Comparison of ENCODE assay signal across 24 cellular contexts in the genomic region with DNA sequence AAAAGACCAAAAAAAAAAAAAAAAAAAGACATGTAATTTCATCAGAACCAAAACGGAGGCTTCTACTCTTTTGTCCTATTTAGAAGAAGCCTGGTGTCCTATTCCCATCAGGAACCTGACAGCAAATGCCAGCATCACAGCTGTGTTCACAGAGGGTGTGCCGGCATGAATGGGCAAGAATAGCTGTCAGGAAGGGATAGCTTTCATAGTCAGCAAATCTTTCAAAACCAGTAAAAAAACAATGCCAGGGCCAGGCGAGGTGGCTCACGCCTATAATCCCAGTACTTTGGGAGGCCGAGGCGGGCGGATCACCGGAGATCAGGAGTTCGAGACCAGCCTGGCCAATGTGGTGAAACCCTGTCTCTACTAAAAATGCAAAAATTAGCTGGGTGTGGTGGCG.
DNase-seq lines count a peak whose midpoint lies in the region; ATAC-seq and TF ChIP-seq lines count a peak whose summit lies in the region.
"Had no signal": no experiment of that assay in that cellular context is flagged by ENCODE, and none has a peak within 500 bp of the region (broad histone marks: within the 10 kb centered on the region; RNA-seq: fewer than 3 reads in every experiment).

No MANE protein-coding gene starts in this region.

- no peaks in the 10 kb centered on the region for H3K9me3 ChIP-seq in heart left ventricle

- DNase-seq in heart left ventricle (no peak), left ventricle myocardium superior (no peak), NCI-H1694 treated with DMSO at 0.1 percent for 48 hours (lab: John Stamatoyannopoulos, UW) (peak; percentile 69), cerebellar cortex (ENCODE audit: low spot score) (peak; percentile 92), osteocyte (ENCODE audit: extremely low spot score, unreplicated experiment) (peak; percentile 56), NCI-H2081 (lab: John Stamatoyannopoulos, UW) (no peak), GOT3 (lab: John Stamatoyannopoulos, UW) (no peak)
- DNase-seq: 8988T, ACHN, Calu3, H9, Kasumi-1, MV-4-11, NCI-H1105, NCI-H1436 treated with DMSO at 0.1 percent for 48 hours, NCI-H2029, NCI-H345, NCI-H524 treated with DMSO at 0.1 percent for 48 hours, NCI-H774, PC-9, SHP77 had no signal

- H3K4me3 ChIP-seq in heart left ventricle, result no peak overlapping the region
- H3K4me3 ChIP-seq: GM23248, K562, PC-9 had no signal

- ATAC-seq in heart left ventricle (no peak), left ventricle myocardium superior (no peak)
- no peak for ATAC-seq in stimulated activated memory B cell treated with anti-CD40 and anti-IgM and Interleukin-4, amounts not matched to agents 10 μg/mL and 1 μg/mL and 100 μg/mL, for 72 hours
- ATAC-seq: K562 had no signal

- no peak for TF ChIP-seq POLR2A in heart left ventricle (IDR thresholded peaks at IDR 0.05)

- H3K36me3 Mint-ChIP-seq in osteocyte (ENCODE audit: unreplicated experiment), result no peaks in the 10 kb centered on the region
- H3K36me3 Mint-ChIP-seq in stimulated activated memory B cell treated with anti-CD40 and anti-IgM and Interleukin-4, amounts not matched to agents 10 μg/mL and 1 μg/mL and 100 μg/mL, for 72 hours, result no peaks in the 10 kb centered on the region

- no peaks in the 10 kb centered on the region for H3K27me3 ChIP-seq in heart left ventricle

- peak overlapping the region in 9 of 12 donors; percentile 4 to 80 (median 45) for H3K27ac ChIP-seq in heart left ventricle
- H3K27ac ChIP-seq: GM23248, PC-9 had no signal

- H3K4me1 ChIP-seq in heart left ventricle, result peaks cover 0 to 12% (median 0%) of the 10 kb centered on the region in 12 donors

- WGBS in heart left ventricle, 4 donors, result 87 to 95% (median 94%) methylated on average over 10 of the region's 10 CpGs

- H3K9me3 Mint-ChIP-seq in osteocyte (ENCODE audit: unreplicated experiment), result no peaks in the 10 kb centered on the region
- H3K9me3 Mint-ChIP-seq in stimulated activated memory B cell treated with anti-CD40 and anti-IgM and Interleukin-4, amounts not matched to agents 10 μg/mL and 1 μg/mL and 100 μg/mL, for 72 hours, result peaks cover 3% of the 10 kb centered on the region
- H3K9me3 Mint-ChIP-seq: H9 had no signal

- H3K4me1 Mint-ChIP-seq in osteocyte (ENCODE audit: unreplicated experiment), result peaks cover 58% of the 10 kb centered on the region
- no peaks in the 10 kb centered on the region for H3K4me1 Mint-ChIP-seq in stimulated activated memory B cell treated with anti-CD40 and anti-IgM and Interleukin-4, amounts not matched to agents 10 μg/mL and 1 μg/mL and 100 μg/mL, for 72 hours

- H3K27me3 Mint-ChIP-seq in osteocyte (ENCODE audit: unreplicated experiment), result no peaks in the 10 kb centered on the region
- peaks cover 9% of the 10 kb centered on the region for H3K27me3 Mint-ChIP-seq in stimulated activated memory B cell treated with anti-CD40 and anti-IgM and Interleukin-4, amounts not matched to agents 10 μg/mL and 1 μg/mL and 100 μg/mL, for 72 hours

- peak overlapping the region; percentile 96 for H3K27ac Mint-ChIP-seq in osteocyte (ENCODE audit: unreplicated experiment)
- H3K27ac Mint-ChIP-seq in stimulated activated memory B cell treated with anti-CD40 and anti-IgM and Interleukin-4, amounts not matched to agents 10 μg/mL and 1 μg/mL and 100 μg/mL, for 72 hours, result no peak overlapping the region
- H3K27ac Mint-ChIP-seq: H9 had no signal

- no peaks in the 10 kb centered on the region for H3K36me3 ChIP-seq in heart left ventricle

- intact Hi-C loops in heart left ventricle (cut with DNase I) (no loop called here), left ventricle myocardium superior (cut with micrococcal nuclease) (no loop called here)

- H3K4me3 Mint-ChIP-seq in osteocyte (ENCODE audit: unreplicated experiment), result no peak overlapping the region
- no peak overlapping the region for H3K4me3 Mint-ChIP-seq in stimulated activated memory B cell treated with anti-CD40 and anti-IgM and Interleukin-4, amounts not matched to agents 10 μg/mL and 1 μg/mL and 100 μg/mL, for 72 hours
- H3K4me3 Mint-ChIP-seq: H9 had no signal

- TF ChIP-seq CTCF in heart left ventricle (IDR thresholded peaks at IDR 0.05) (no peak), osteocyte (IDR thresholded peaks at IDR 0.05) (no peak)

Comparison
In these comparisons a context has a peak if more than half of its experiments do, and no peak if none do; other contexts are left out.
1. DNase-seq: peak in NCI-H1694 treated with DMSO at 0.1 percent for 48 hours (single experiment), cerebellar cortex (single experiment) and osteocyte (single experiment); none in heart left ventricle (0 of 5), left ventricle myocardium superior (single experiment), NCI-H2081 (0 of 2) and GOT3 (single experiment).